33 cellular contexts compared by ENCODE assay signal in genomic region chr3:65444448-65444815, GRCh38.
"Had no signal": no experiment of that assay in that cellular context is flagged by ENCODE, and none has a peak within 500 bp of the region (broad histone marks: within the 10 kb centered on the region; RNA-seq: fewer than 3 reads in every experiment).

No MANE protein-coding gene starts in this region.

- H3K4me3 ChIP-seq: MG63 had no signal

- H3K27me3 ChIP-seq: MG63 had no signal

- H3K9me3 ChIP-seq: MG63 had no signal

- H3K36me3 ChIP-seq: MG63 had no signal

- DNase-seq: Karpas-422, Kasumi-1, MG63, MM.1S, MV-4-11, NCI-H1048, NCI-H1092, NCI-H1092 treated with DMSO at 0.1 percent for 48 hours, NCI-H1105, NCI-H1105 treated with DMSO at 0.1 percent for 48 hours, NCI-H1417, NCI-H1417 treated with DMSO at 0.1 percent for 48 hours, NCI-H1436, NCI-H1436 treated with DMSO at 0.1 percent for 48 hours, NCI-H146, NCI-H1694, NCI-H1694 treated with DMSO at 0.1 percent for 48 hours, NCI-H187, NCI-H187 treated with DMSO at 0.1 percent for 48 hours, NCI-H1930, NCI-H2029, NCI-H2029 treated with DMSO at 0.1 percent for 48 hours, NCI-H2081, NCI-H2081 treated with DMSO at 0.1 percent for 48 hours, NCI-H2107, NCI-H2171, NCI-H2171 treated with DMSO at 0.1 percent for 48 hours, NCI-H2227 treated with DMSO at 0.1 percent for 48 hours, NCI-H226, NCI-H345, NCI-H446, NCI-H510A, NCI-H510A treated with DMSO at 0.1 percent for 48 hours had no signal
